In genomic region chr14:34983148-34983760, GRCh38 we compare ENCODE assay signal across 9 cellular contexts. TPM values are rescaled to one million over a fixed set of nuclear protein-coding genes. Genes with fewer than 3 reads are reported as not detected.
A peak's percentile ranks its signal among the peaks of the same experiment; 100 is the strongest.
DNase-seq lines count a peak whose midpoint lies in the region; ATAC-seq and TF ChIP-seq lines count a peak whose summit lies in the region.
"Had no signal": no experiment of that assay in that cellular context is flagged by ENCODE, and none has a peak within 500 bp of the region (broad histone marks: within the 10 kb centered on the region; RNA-seq: fewer than 3 reads in every experiment).

No MANE protein-coding gene starts in this region.

- no peaks in the 10 kb centered on the region for H3K27me3 ChIP-seq in CD8-positive, alpha-beta memory T cell (ENCODE audit: insufficient read depth, low read length, poor library complexity, severe bottlenecking)
- H3K27me3 ChIP-seq in Loucy (ENCODE audit: insufficient read depth, low read length, poor library complexity, severe bottlenecking) (no peaks in the 10 kb centered on the region), parathyroid adenoma (ENCODE audit: control insufficient read depth, insufficient read depth, low read length) (no peaks in the 10 kb centered on the region)

- no peaks in the 10 kb centered on the region for H3F3A ChIP-seq in Loucy (ENCODE audit: low read depth)

- no peaks in the 10 kb centered on the region for H3K27me3 Mint-ChIP-seq in CD8-positive, alpha-beta memory T cell

- H3K79me2 ChIP-seq in Loucy (ENCODE audit: insufficient read depth, low read length) (peaks cover 74% of the 10 kb centered on the region), parathyroid adenoma (peaks cover 55% of the 10 kb centered on the region)

- H3K4me1 Mint-ChIP-seq in CD8-positive, alpha-beta memory T cell, result peaks cover 14 to 21% (median 16%) of the 10 kb centered on the region in 3 donors

- H4K20me1 ChIP-seq in Loucy (ENCODE audit: insufficient read depth, low read length, poor library complexity, severe bottlenecking), result peaks cover 36% of the 10 kb centered on the region

- H2AFZ ChIP-seq in Loucy (ENCODE audit: low read length), result peak overlapping the region; percentile 93
- peak overlapping the region; percentile 94 for H2AFZ ChIP-seq in parathyroid adenoma

- no peaks in the 10 kb centered on the region for H3K9me3 ChIP-seq in CD8-positive, alpha-beta memory T cell (ENCODE audit: low read length)
- no peaks in the 10 kb centered on the region for H3K9me3 ChIP-seq in Loucy (ENCODE audit: insufficient read depth, low read depth, low read length)
- no peaks in the 10 kb centered on the region for H3K9me3 ChIP-seq in parathyroid adenoma (ENCODE audit: control insufficient read depth, low read length)

- peak overlapping the region; percentile 97 for H3K4me2 ChIP-seq in Loucy (ENCODE audit: low read depth, low read length, poor library complexity, severe bottlenecking)
- H3K4me2 ChIP-seq in parathyroid adenoma (ENCODE audit: low read length), result peak overlapping the region; percentile 86

- peak overlapping the region; percentile 74 for H3K9ac ChIP-seq in Loucy (ENCODE audit: low read depth, low read length, poor library complexity, severe bottlenecking)
- peak overlapping the region; percentile 56 for H3K9ac ChIP-seq in parathyroid adenoma

- H3K4me1 ChIP-seq in CD8-positive, alpha-beta memory T cell (ENCODE audit: insufficient read depth, low read length), result peaks cover 43% of the 10 kb centered on the region
- peaks cover 54% of the 10 kb centered on the region for H3K4me1 ChIP-seq in Loucy (ENCODE audit: insufficient read depth, low read length, poor library complexity, severe bottlenecking)
- peaks cover 6% of the 10 kb centered on the region for H3K4me1 ChIP-seq in parathyroid adenoma

- DNase-seq in CD8-positive, alpha-beta memory T cell, result no peak
- DNase-seq in epithelial cell of prostate (ENCODE audit: low read depth, low spot score) (no peak), HPDE6-E6E7 (ENCODE audit: extremely low spot score) (no peak), NCI-H446 treated with DMSO at 0.1 percent for 48 hours (lab: John Stamatoyannopoulos, UW) (no peak)
- DNase-seq in activated CD8-positive, alpha-beta memory T cell treated with anti-CD3 and anti-CD28 coated beads, Interleukin-2, amount 50 U/mL, for 48 hours, result no peak

- H3K4me3 ChIP-seq in CD8-positive, alpha-beta memory T cell (ENCODE audit: low read length), result peak overlapping the region; percentile 99
- H3K4me3 ChIP-seq in Loucy (ENCODE audit: low read length, poor library complexity, severe bottlenecking) (peak overlapping the region; percentile 85), parathyroid adenoma (ENCODE audit: low read depth, low read length) (peak overlapping the region; percentile 99)

- no peaks in the 10 kb centered on the region for H3K9me2 ChIP-seq in Loucy (replicated peaks; ENCODE audit: low read depth, low read length)

- H3K27ac ChIP-seq in CD8-positive, alpha-beta memory T cell (ENCODE audit: low read depth, low read length), result peak overlapping the region; percentile 98
- H3K27ac ChIP-seq in epithelial cell of prostate (peak overlapping the region; percentile 96), parathyroid adenoma (peak overlapping the region; percentile 99)

- H3K36me3 Mint-ChIP-seq in CD8-positive, alpha-beta memory T cell, result peaks cover 0 to 14% (median 0%) of the 10 kb centered on the region in 3 donors

- ATAC-seq in GM21737 (IDR thresholded peaks at IDR 0.05; ENCODE audit: unreplicated experiment), result peak; percentile 15

- no peaks in the 10 kb centered on the region for H3K9me3 Mint-ChIP-seq in CD8-positive, alpha-beta memory T cell
- H3K9me3 Mint-ChIP-seq: nephron had no signal

- TF ChIP-seq CTCF in Loucy (conservative IDR thresholded peaks at IDR 0.05; ENCODE audit: low read length) (no peak), parathyroid adenoma (IDR thresholded peaks at IDR 0.05) (no peak)

- H3K36me3 ChIP-seq in CD8-positive, alpha-beta memory T cell (ENCODE audit: insufficient read depth, low read length), result no peaks in the 10 kb centered on the region
- H3K36me3 ChIP-seq in Loucy (ENCODE audit: insufficient read depth, low read length) (no peaks in the 10 kb centered on the region), parathyroid adenoma (ENCODE audit: control insufficient read depth, insufficient read depth, low read length) (no peaks in the 10 kb centered on the region)

- H3K4me3 Mint-ChIP-seq in CD8-positive, alpha-beta memory T cell, result no peak overlapping the region
- H3K4me3 Mint-ChIP-seq: nephron had no signal

- CTCF ChIA-PET in CD8-positive, alpha-beta memory T cell (lab: Charles Lee), result interaction anchor here (1.1 to 2.4 kb wide), 4 partner anchors 53 to 139 kb away, joined by 4 to 8 read pairs (median 4); partner anchors contain the start of gene PPP2R3C

- POLR2A ChIA-PET in CD8-positive, alpha-beta memory T cell (lab: Charles Lee), result interaction anchor here (0.9 to 5.0 kb wide), 11 partner anchors 53 to 843 kb away, joined by 3 to 64 read pairs (median 6); partner anchors contain the start of genes BAZ1A, BRMS1L, CFL2 and FAM177A1

- H3K27ac Mint-ChIP-seq in CD8-positive, alpha-beta memory T cell, result no peak overlapping the region
- H3K27ac Mint-ChIP-seq: nephron had no signal

RNA-seq across cellular contexts. Expression of gene SRP54, which starts 0.5 kb away (rescaled TPM):
- total RNA-seq in CD8-positive, alpha-beta memory T cell, result 10 to 100 TPM; 76.2 to 76.5 TPM
- polyA plus RNA-seq in CD8-positive, alpha-beta memory T cell, result 34.5 TPM
